Comparison of ENCODE assay signal across 1 cellular context in genomic region chr19:46786236-46787039, GRCh38.
TF ChIP-seq lines count a peak whose summit lies in the region.

No MANE protein-coding gene starts in this region.

TF ChIP-seq in K562, 482 proteins besides CTCF, POLR2A, EP300 and RAD21 (continued from another document and continues in another):
- TF ChIP-seq ZNF318 (IDR thresholded peaks at IDR 0.05; ENCODE audit: borderline replicate concordance in 1 of 2, low read depth in 1 of 2) (peak in 1 of 2 experiments; percentile 98; a peak in 2 of 4 replicates), BCOR (IDR thresholded peaks at IDR 0.05) (peak; percentile 23; the same call in 1 of the 2 replicates), OTX1 (CRISPR knock-in tag; IDR thresholded peaks at IDR 0.05) (no peak), JUND (IDR thresholded peaks at IDR 0.05; ENCODE audit: borderline replicate concordance, low read depth, low read length) (peak; percentile 95), JUND (tag; IDR thresholded peaks at IDR 0.05; ENCODE audit: borderline replicate concordance, low read depth, low read length) (peak; percentile 93; the same call in 2 of the 3 replicates), ZNF592 (IDR thresholded peaks at IDR 0.05) (peak; percentile 91), TCFL5 (CRISPR knock-in tag; conservative IDR thresholded peaks at IDR 0.05) (no peak), TAF7 (tag; IDR thresholded peaks at IDR 0.05) (peak; percentile 7; the same call in 1 of the 2 replicates), MAFG (tag; conservative IDR thresholded peaks at IDR 0.05) (peak; percentile 98), KLF13 (tag; IDR thresholded peaks at IDR 0.05; ENCODE audit: borderline replicate concordance, low read depth) (peak; percentile 55; the same call in 1 of the 2 replicates), EGR1 (conservative IDR thresholded peaks at IDR 0.05) (peak; percentile 65), ZNF695 (CRISPR knock-in tag; IDR thresholded peaks at IDR 0.05) (no peak), MLX (CRISPR knock-in tag; conservative IDR thresholded peaks at IDR 0.05) (0 out of 4 replicates have a peak, but pooled peaks of 1 of the 2 experiments have one; percentile 45), E2F6 (IDR thresholded peaks at IDR 0.05; ENCODE audit: borderline replicate concordance in 1 of 2, extremely low read depth in 1 of 2, insufficient read depth in 1 of 2, insufficient read length in 1 of 2, low read depth in 1 of 2, low read length in 1 of 2, poor library complexity in 1 of 2, severe bottlenecking in 1 of 2) (peak; percentile 95 to 96), KDM2B (CRISPR knock-in tag; IDR thresholded peaks at IDR 0.05) (no peak), STAT6 (CRISPR knock-in tag; IDR thresholded peaks at IDR 0.05) (peak; percentile 98), CXXC5 (CRISPR knock-in tag; IDR thresholded peaks at IDR 0.05) (peak; percentile 75), SRF (CRISPR knock-in tag; IDR thresholded peaks at IDR 0.05) (no peak), MAFK (IDR thresholded peaks at IDR 0.05; ENCODE audit: low read length) (peak; percentile 90), SIRT6 (IDR thresholded peaks at IDR 0.05; ENCODE audit: low read depth, low read length) (peak; percentile 81), MGA (IDR thresholded peaks at IDR 0.05) (peak; percentile 94)
